In genomic region chr13:94280357-94280756, GRCh38 we compare ENCODE assay signal across 10 cellular contexts.
"Had no signal": no experiment of that assay in that cellular context is flagged by ENCODE, and none has a peak within 500 bp of the region (broad histone marks: within the 10 kb centered on the region; RNA-seq: fewer than 3 reads in every experiment).

No MANE protein-coding gene starts in this region.

- ATAC-seq: activated T-helper 17 cell treated with anti-CD3 and anti-CD28 coated beads, Interleukin-2, amount 50 U/mL, for 72 hours; heart left ventricle; stimulated activated memory B cell treated with anti-CD40 and anti-IgM and Interleukin-4, amounts not matched to agents 10 μg/mL and 1 μg/mL and 100 μg/mL, for 72 hours had no signal

- H3K27me3 Mint-ChIP-seq: stimulated activated memory B cell treated with anti-CD40 and anti-IgM and Interleukin-4, amounts not matched to agents 10 μg/mL and 1 μg/mL and 100 μg/mL, for 72 hours had no signal

- H3K36me3 ChIP-seq: ascending aorta, heart left ventricle had no signal

- DNase-seq: activated CD4-positive, alpha-beta T cell treated with anti-CD3 and anti-CD28 coated beads, Interleukin-2, amount 50 U/mL, for 4 hours; activated naive CD4-positive, alpha-beta T cell treated with Interleukin-2 at 50 U/mL for 16 hours; caudate nucleus; heart left ventricle; midbrain had no signal

- H3K4me3 Mint-ChIP-seq: activated T-helper 17 cell treated with anti-CD3 and anti-CD28 coated beads, Interleukin-2, amount 50 U/mL, for 72 hours; stimulated activated memory B cell treated with anti-CD40 and anti-IgM and Interleukin-4, amounts not matched to agents 10 μg/mL and 1 μg/mL and 100 μg/mL, for 72 hours; T-helper 2 cell treated with Interferon-gamma antibody and Interleukin-4, amounts not matched to agents 5 μg/mL and 100 μg/mL, for 36 hours had no signal

- H3K27ac Mint-ChIP-seq: activated T-helper 17 cell treated with anti-CD3 and anti-CD28 coated beads, Interleukin-2, amount 50 U/mL, for 72 hours; stimulated activated memory B cell treated with anti-CD40 and anti-IgM and Interleukin-4, amounts not matched to agents 10 μg/mL and 1 μg/mL and 100 μg/mL, for 72 hours; T-helper 2 cell treated with Interferon-gamma antibody and Interleukin-4, amounts not matched to agents 5 μg/mL and 100 μg/mL, for 36 hours had no signal

- H3K36me3 Mint-ChIP-seq: stimulated activated memory B cell treated with anti-CD40 and anti-IgM and Interleukin-4, amounts not matched to agents 10 μg/mL and 1 μg/mL and 100 μg/mL, for 72 hours had no signal

- H3K4me3 ChIP-seq: ascending aorta, heart left ventricle, lung had no signal

- H3K4me1 Mint-ChIP-seq: activated T-helper 17 cell treated with anti-CD3 and anti-CD28 coated beads, Interleukin-2, amount 50 U/mL, for 72 hours; stimulated activated memory B cell treated with anti-CD40 and anti-IgM and Interleukin-4, amounts not matched to agents 10 μg/mL and 1 μg/mL and 100 μg/mL, for 72 hours had no signal

- H3K27me3 ChIP-seq: ascending aorta, heart left ventricle had no signal
